In genomic region chr16:10738231-10739077, GRCh38 we compare ENCODE assay signal across 8 cellular contexts. TPM values are rescaled to one million over a fixed set of nuclear protein-coding genes. Genes with fewer than 3 reads are reported as not detected.
A peak's percentile ranks its signal among the peaks of the same experiment; 100 is the strongest.
DNase-seq lines count a peak whose midpoint lies in the region; ATAC-seq, FAIRE-seq and TF ChIP-seq lines count a peak whose summit lies in the region.

No MANE protein-coding gene starts in this region.

- peak overlapping the region; percentile 38 for H3K9ac ChIP-seq in astrocyte (ENCODE audit: low read length)

- H3K9me3 Mint-ChIP-seq in astrocyte (ENCODE audit: unreplicated experiment), result no peaks in the 10 kb centered on the region

- no peak overlapping the region for H3K4me3 Mint-ChIP-seq in astrocyte (ENCODE audit: unreplicated experiment)

- peak overlapping the region; percentile 20 for H3K27ac Mint-ChIP-seq in astrocyte (ENCODE audit: unreplicated experiment)

- H4K20me1 ChIP-seq in astrocyte (ENCODE audit: insufficient read depth, low read length), result no peaks in the 10 kb centered on the region

- H3K4me3 ChIP-seq in astrocyte (ENCODE audit: insufficient read depth, low read depth, low read length), result no peak overlapping the region
- no peak overlapping the region for H3K4me3 ChIP-seq in kidney epithelial cell (ENCODE audit: low read depth, low read length)

- H3K36me3 Mint-ChIP-seq in astrocyte (ENCODE audit: low read depth, unreplicated experiment), result no peaks in the 10 kb centered on the region

- H2AFZ ChIP-seq in astrocyte (ENCODE audit: low read depth, low read length), result peak overlapping the region; percentile 0

- H3K27me3 ChIP-seq in astrocyte (ENCODE audit: insufficient read depth, low read length) (no peaks in the 10 kb centered on the region), kidney epithelial cell (ENCODE audit: control insufficient read depth, insufficient read depth, low read length) (no peaks in the 10 kb centered on the region)

- H3K36me3 ChIP-seq in astrocyte (ENCODE audit: insufficient read depth, low read length) (no peaks in the 10 kb centered on the region), kidney epithelial cell (ENCODE audit: control insufficient read depth, insufficient read depth, low read length) (no peaks in the 10 kb centered on the region)

- no peaks in the 10 kb centered on the region for H3K9me3 ChIP-seq in astrocyte (ENCODE audit: insufficient read depth, low read depth, low read length)

- peak; percentile 56 for DNase-seq in stimulated activated naive CD4-positive, alpha-beta T cell treated with Interleukin-2 at 50 U/mL for 16 hours (lab: John Stamatoyannopoulos, UW)
- DNase-seq in stimulated activated naive CD4-positive, alpha-beta T cell (lab: John Stamatoyannopoulos, UW), result no peak
- peak; percentile 85 for DNase-seq in RPMI7951 (ENCODE audit: low read depth)
- peak; percentile 58 for DNase-seq in astrocyte (ENCODE audit: low read depth)
- DNase-seq in kidney epithelial cell (ENCODE audit: low read depth), result peak; percentile 32
- DNase-seq in stimulated activated CD8-positive, alpha-beta memory T cell treated with anti-CD3 and anti-CD28 coated beads, Interleukin-12 subunit alpha, Interleukin-12 subunit beta, amount 100 ng/mL, for 4 hours (ENCODE audit: low read depth), result peak; percentile 11
- no peak for DNase-seq in NCI-H2029 (lab: John Stamatoyannopoulos, UW)

- no peaks in the 10 kb centered on the region for H3K79me2 ChIP-seq in astrocyte (ENCODE audit: insufficient read depth, low read length)

- no peak for TF ChIP-seq CTCF in astrocyte (IDR thresholded peaks at IDR 0.05; ENCODE audit: insufficient read depth, low read depth, low read length)
- no peak for TF ChIP-seq CTCF in kidney epithelial cell (IDR thresholded peaks at IDR 0.05; ENCODE audit: insufficient read depth, low read length, poor library complexity, severe bottlenecking)

- no peak for FAIRE-seq in astrocyte (lab: Jason Lieb, UNC)

- peak overlapping the region; percentile 26 for H3K4me2 ChIP-seq in astrocyte (ENCODE audit: low read length)

- peak; percentile 54 for ATAC-seq in HG03039 (IDR thresholded peaks at IDR 0.05; ENCODE audit: unreplicated experiment)

- H3K4me1 ChIP-seq in astrocyte (ENCODE audit: insufficient read depth, low read length), result peaks cover 12% of the 10 kb centered on the region

- peaks cover 9% of the 10 kb centered on the region for H3K4me1 Mint-ChIP-seq in astrocyte (ENCODE audit: low read depth, unreplicated experiment)

- no peaks in the 10 kb centered on the region for H3K27me3 Mint-ChIP-seq in astrocyte (ENCODE audit: low read depth, unreplicated experiment)

- peak overlapping the region; percentile 50 for H3K27ac ChIP-seq in astrocyte (ENCODE audit: low read depth, low read length)

RNA-seq across cellular contexts. Expression of gene NUBP1, which starts 5.2 kb away (rescaled TPM):
- 31.8 and 35.1 TPM in 2 replicates for total RNA-seq in RPMI7951 (2014; rRNA removed; shearing (Covaris generic))
- total RNA-seq in astrocyte (17.4 TPM in 2 replicates), kidney epithelial cell (26.0 and 27.6 TPM in 2 replicates)

RNA-seq across cellular contexts. Expression of gene TEKT5, which starts 43.7 kb away (rescaled TPM):
- not detected in 2 replicates for total RNA-seq in RPMI7951 (2014; rRNA removed; shearing (Covaris generic))
- total RNA-seq in astrocyte, result 0.41 TPM in 1 of 2 replicates, not detected in the other
- total RNA-seq in kidney epithelial cell, result 0.04 and 0.27 TPM in 2 replicates

Comparison
In these comparisons a context has a peak if more than half of its experiments do, and no peak if none do; other contexts are left out.
1. DNase-seq: peak in stimulated activated naive CD4-positive, alpha-beta T cell treated with Interleukin-2 at 50 U/mL for 16 hours (single experiment), RPMI7951 (single experiment), astrocyte (single experiment), kidney epithelial cell (single experiment) and stimulated activated CD8-positive, alpha-beta memory T cell treated with anti-CD3 and anti-CD28 coated beads, Interleukin-12 subunit alpha, Interleukin-12 subunit beta, amount 100 ng/mL, for 4 hours (single experiment); none in stimulated activated naive CD4-positive, alpha-beta T cell (0 of 6) and NCI-H2029 (single experiment).